1 cellular context compared by ENCODE assay signal in genomic region chr20:23519556-23519955, GRCh38.
TF ChIP-seq lines count a peak whose summit lies in the region.

No MANE protein-coding gene starts in this region.

TF ChIP-seq in H1, 55 proteins besides CTCF, POLR2A, EP300 and RAD21:
- TF ChIP-seq SP4 (IDR thresholded peaks at IDR 0.05; ENCODE audit: low read length): no peak
